In genomic region chr4:23718435-23718834, GRCh38 we compare ENCODE assay signal across 23 cellular contexts.
DNase-seq lines count a peak whose midpoint lies in the region; ATAC-seq, FAIRE-seq and TF ChIP-seq lines count a peak whose summit lies in the region.
"Had no signal": no experiment of that assay in that cellular context is flagged by ENCODE, and none has a peak within 500 bp of the region (broad histone marks: within the 10 kb centered on the region; RNA-seq: fewer than 3 reads in every experiment).

No MANE protein-coding gene starts in this region.

- no peak for TF ChIP-seq CTCF in HepG2 (CRISPR knock-in tag; IDR thresholded peaks at IDR 0.05)
- TF ChIP-seq CTCF in right lobe of liver (IDR thresholded peaks at IDR 0.05), result no peak
- TF ChIP-seq CTCF in transverse colon (IDR thresholded peaks at IDR 0.05), result no peak

- H3K27ac Mint-ChIP-seq in activated naive CD8-positive, alpha-beta T cell treated with anti-CD3 and anti-CD28 coated beads, Interleukin-2, amount 50 U/mL, for 24 hours, result no peak overlapping the region
- H3K27ac Mint-ChIP-seq: B cell; CD4-positive, alpha-beta T cell; CD8-positive, alpha-beta T cell had no signal

- H3K36me3 Mint-ChIP-seq in activated naive CD8-positive, alpha-beta T cell treated with anti-CD3 and anti-CD28 coated beads, Interleukin-2, amount 50 U/mL, for 24 hours (ENCODE audit: low read depth), result no peaks in the 10 kb centered on the region
- H3K36me3 Mint-ChIP-seq: CD8-positive, alpha-beta T cell had no signal

- H3K27me3 ChIP-seq in HepG2 (ENCODE audit: control insufficient read depth in 1 of 2, insufficient read depth in 2 of 2, low read length in 2 of 2) (no peaks in the 10 kb centered on the region; a peak in 2 of 5 replicates), right lobe of liver (no peaks in the 10 kb centered on the region), mucosa of rectum (ENCODE audit: control insufficient read depth in 2 of 2, insufficient read depth in 2 of 2, low read length in 2 of 2) (no peaks in the 10 kb centered on the region), transverse colon (no peaks in the 10 kb centered on the region)
- H3K27me3 ChIP-seq: BLaER1 treated with 17β-estradiol and CSF1 and Interleukin-3, amounts not matched to agents 10 nM and 100 nM had no signal

- H3K79me2 ChIP-seq in HepG2 (ENCODE audit: insufficient read depth, low read length), result no peaks in the 10 kb centered on the region

- H3K9me3 ChIP-seq in HepG2 (ENCODE audit: low read length) (no peaks in the 10 kb centered on the region), right lobe of liver (no peaks in the 10 kb centered on the region), mucosa of rectum (ENCODE audit: control insufficient read depth in 2 of 2, low read length in 2 of 2) (no peaks in the 10 kb centered on the region), transverse colon (no peaks in the 10 kb centered on the region)
- H3K9me3 ChIP-seq: A549; BLaER1 treated with 17β-estradiol and CSF1 and Interleukin-3, amounts not matched to agents 10 nM and 100 nM; Caco-2 had no signal

- WGBS in HepG2 (ENCODE audit: low lambda C conversion rate), result 2% methylated on average over 2 of the region's 2 CpGs
- 90% methylated on average over 2 of the region's 2 CpGs for WGBS in right lobe of liver (ENCODE audit: insufficient coverage, low coverage, low lambda C conversion rate, missing lambda C conversion rate)
- 66 to 80% methylated on average over 1 to 2 of the region's 2 CpGs for WGBS in transverse colon (ENCODE audit: low coverage in 1 of 2), 2 donors

- no peak for TF ChIP-seq POLR2A in HepG2 (IDR thresholded peaks at IDR 0.05; ENCODE audit: insufficient read depth in 1 of 2, low read depth in 2 of 2, low read length in 2 of 2)
- no peak for TF ChIP-seq POLR2A in right lobe of liver (IDR thresholded peaks at IDR 0.05)
- no peak for TF ChIP-seq POLR2A in transverse colon (IDR thresholded peaks at IDR 0.05)

- TF ChIP-seq EP300 in HepG2 (IDR thresholded peaks at IDR 0.05; ENCODE audit: low read depth in 2 of 2, low read length in 2 of 2) (no peak), HepG2 (CRISPR knock-in tag; IDR thresholded peaks at IDR 0.05; ENCODE audit: borderline replicate concordance) (no peak), transverse colon (IDR thresholded peaks at IDR 0.05; ENCODE audit: low read depth) (no peak)

- CTCF ChIA-PET in HepG2 (lab: Yijun Ruan, JAX; ENCODE audit: low intra/inter-chr PET ratio, low total read pairs), result no interaction called here

- no TSS peak for BruUV-seq in HepG2 (replicated peaks; lab: Mats Ljungman, UMichigan)

- H3K4me3 ChIP-seq in HepG2 (replicated peaks in 1 of 3; ENCODE audit: insufficient read depth in 1 of 3, low read depth in 2 of 3, low read length in 3 of 3) (no peak overlapping the region), right lobe of liver (no peak overlapping the region), mucosa of rectum (ENCODE audit: low read length in 2 of 2) (peak overlapping the region; percentile 49 to 68), transverse colon (peak overlapping the region in 1 of 4 donors; percentile 30)
- H3K4me3 ChIP-seq: A549; BLaER1 treated with 17β-estradiol and CSF1 and Interleukin-3, amounts not matched to agents 10 nM and 100 nM had no signal

- H3K4me1 Mint-ChIP-seq in activated naive CD8-positive, alpha-beta T cell treated with anti-CD3 and anti-CD28 coated beads, Interleukin-2, amount 50 U/mL, for 24 hours, result no peaks in the 10 kb centered on the region
- H3K4me1 Mint-ChIP-seq: B cell had no signal

- H4K20me1 ChIP-seq in HepG2 (ENCODE audit: insufficient read depth, low read length), result no peaks in the 10 kb centered on the region
- H4K20me1 ChIP-seq: BLaER1 treated with 17β-estradiol and CSF1 and Interleukin-3, amounts not matched to agents 10 nM and 100 nM had no signal

- H3K9ac ChIP-seq in HepG2 (ENCODE audit: insufficient read depth, low read depth, low read length) (no peak overlapping the region), mucosa of rectum (ENCODE audit: low read depth in 1 of 2, low read length in 2 of 2) (peak overlapping the region in 1 of 2 donors; percentile 41)
- H3K9ac ChIP-seq: BLaER1 treated with 17β-estradiol and CSF1 and Interleukin-3, amounts not matched to agents 10 nM and 100 nM had no signal

- POLR2A ChIA-PET in HepG2 (lab: Yijun Ruan, JAX), result no interaction called here

- DNase-seq in HepG2 (ENCODE audit: low spot score) (no peak), right lobe of liver (no peak), left colon (no peak), transverse colon (no peak), NCI-H345 treated with DMSO at 0.1 percent for 48 hours (lab: John Stamatoyannopoulos, UW; ENCODE audit: unreplicated experiment) (no peak)
- no peak for DNase-seq in activated naive CD8-positive, alpha-beta T cell treated with anti-CD3 and anti-CD28 coated beads, Interleukin-2, amount 50 U/mL, for 24 hours
- DNase-seq: AML-193; Caco-2; Calu3; CD4-positive, alpha-beta T cell; CD8-positive, alpha-beta T cell; DMS79 treated with DMSO at 0.1 percent for 48 hours; GF-D8 had no signal

- intact Hi-C loops in HepG2 (cut with micrococcal nuclease; ENCODE audit: unreplicated experiment) (no loop called here), right lobe of liver (cut with DNase I) (no loop called here), left colon (cut with DNase I, micrococcal nuclease) (no loop called here), transverse colon (cut with DNase I; ENCODE audit: low total_unique reads) (no loop called here)

- no peak overlapping the region for H3K4me3 Mint-ChIP-seq in activated naive CD8-positive, alpha-beta T cell treated with anti-CD3 and anti-CD28 coated beads, Interleukin-2, amount 50 U/mL, for 24 hours
- H3K4me3 Mint-ChIP-seq: B cell; CD4-positive, alpha-beta T cell; CD8-positive, alpha-beta T cell had no signal

- H3K4me1 ChIP-seq in HepG2 (ENCODE audit: insufficient read depth, low read length) (no peaks in the 10 kb centered on the region), right lobe of liver (no peaks in the 10 kb centered on the region), mucosa of rectum (ENCODE audit: control insufficient read depth in 2 of 2, insufficient read depth in 2 of 2, low read length in 2 of 2) (peaks cover 2 to 21% of the 10 kb centered on the region in 2 donors), transverse colon (peaks cover 0 to 17% (median 2%) of the 10 kb centered on the region in 4 donors)
- H3K4me1 ChIP-seq: A549; BLaER1 treated with 17β-estradiol and CSF1 and Interleukin-3, amounts not matched to agents 10 nM and 100 nM; Caco-2 had no signal

- H3K27ac ChIP-seq in HepG2 (ENCODE audit: extremely low read length, insufficient read depth, low read length), result no peak overlapping the region
- H3K27ac ChIP-seq in right lobe of liver, result no peak overlapping the region
- H3K27ac ChIP-seq in mucosa of rectum (ENCODE audit: low read depth in 2 of 2, low read length in 2 of 2), result peak overlapping the region; percentile 75 to 82
- H3K27ac ChIP-seq in transverse colon, result peak overlapping the region; percentile 73 to 79 (median 77)
- H3K27ac ChIP-seq: 22Rv1; A549; BLaER1 treated with 17β-estradiol and CSF1 and Interleukin-3, amounts not matched to agents 10 nM and 100 nM; C4-2B had no signal

- no peak overlapping the region for H3K4me2 ChIP-seq in HepG2 (ENCODE audit: low read depth, low read length)
- H3K4me2 ChIP-seq: A549; BLaER1 treated with 17β-estradiol and CSF1 and Interleukin-3, amounts not matched to agents 10 nM and 100 nM had no signal

- no peak overlapping the region for H2AFZ ChIP-seq in HepG2 (ENCODE audit: low read length)

- in situ Hi-C loops in HepG2 (cut with HindIII; ENCODE audit: extremely low pct_ligation_motif_present, low pct_unique_long_range_greater_than_20kb), result no loop called here
- in situ Hi-C loops in transverse colon (cut with MboI; ENCODE audit: low pct_ligation_motif_present in 1 of 4, low pct_unique_long_range_greater_than_20kb in 1 of 4, low sequenced_read_pairs in 3 of 4), result no loop called here

- no peak for FAIRE-seq in HepG2 (lab: Jason Lieb, UNC)
- FAIRE-seq: A549, D721Med, G401.6, GM12891 had no signal

- ATAC-seq in HepG2 (no peak), right lobe of liver (no peak), left colon (peak; percentile 67), GM18858 (IDR thresholded peaks at IDR 0.05; ENCODE audit: unreplicated experiment) (no peak)
- no peak for ATAC-seq in activated naive CD8-positive, alpha-beta T cell treated with anti-CD3 and anti-CD28 coated beads, Interleukin-2, amount 50 U/mL, for 24 hours
- ATAC-seq: A549; CD8-positive, alpha-beta T cell had no signal

- no peaks in the 10 kb centered on the region for H3K9me3 Mint-ChIP-seq in activated naive CD8-positive, alpha-beta T cell treated with anti-CD3 and anti-CD28 coated beads, Interleukin-2, amount 50 U/mL, for 24 hours
- H3K9me3 Mint-ChIP-seq: CD4-positive, alpha-beta T cell had no signal

- H3K36me3 ChIP-seq in HepG2 (replicated peaks in 1 of 2; ENCODE audit: control insufficient read depth in 1 of 2, insufficient read depth in 2 of 2, low read length in 2 of 2) (no peaks in the 10 kb centered on the region), right lobe of liver (no peaks in the 10 kb centered on the region), mucosa of rectum (ENCODE audit: control insufficient read depth in 2 of 2, insufficient read depth in 2 of 2, low read length in 2 of 2) (no peaks in the 10 kb centered on the region), transverse colon (no peaks in the 10 kb centered on the region)
- H3K36me3 ChIP-seq: BLaER1 treated with 17β-estradiol and CSF1 and Interleukin-3, amounts not matched to agents 10 nM and 100 nM had no signal

- no peak for TF ChIP-seq RAD21 in HepG2 (CRISPR knock-in tag; IDR thresholded peaks at IDR 0.05)

- H3K27me3 Mint-ChIP-seq in activated naive CD8-positive, alpha-beta T cell treated with anti-CD3 and anti-CD28 coated beads, Interleukin-2, amount 50 U/mL, for 24 hours, result no peaks in the 10 kb centered on the region
- H3K27me3 Mint-ChIP-seq: B cell; CD4-positive, alpha-beta T cell had no signal

TF ChIP-seq in HepG2, 621 proteins besides CTCF, POLR2A, EP300 and RAD21:
- TF ChIP-seq MIER2 (CRISPR knock-in tag; IDR thresholded peaks at IDR 0.05), result no peak
- TF ChIP-seq CEBPB (IDR thresholded peaks at IDR 0.05; ENCODE audit: borderline replicate concordance, low read depth, low read length), result peak; percentile 37; the same call in 1 of the 2 replicates

Comparison
In these comparisons a context has a peak if more than half of its experiments do, and no peak if none do; other contexts are left out.
1. H3K27ac ChIP-seq: peak in mucosa of rectum (2 of 2) and transverse colon (4 of 4); none in HepG2 (single experiment) and right lobe of liver (0 of 3).
2. H3K4me3 ChIP-seq: peak in mucosa of rectum (2 of 2); none in HepG2 (0 of 3) and right lobe of liver (0 of 3).